In the genomic region with DNA sequence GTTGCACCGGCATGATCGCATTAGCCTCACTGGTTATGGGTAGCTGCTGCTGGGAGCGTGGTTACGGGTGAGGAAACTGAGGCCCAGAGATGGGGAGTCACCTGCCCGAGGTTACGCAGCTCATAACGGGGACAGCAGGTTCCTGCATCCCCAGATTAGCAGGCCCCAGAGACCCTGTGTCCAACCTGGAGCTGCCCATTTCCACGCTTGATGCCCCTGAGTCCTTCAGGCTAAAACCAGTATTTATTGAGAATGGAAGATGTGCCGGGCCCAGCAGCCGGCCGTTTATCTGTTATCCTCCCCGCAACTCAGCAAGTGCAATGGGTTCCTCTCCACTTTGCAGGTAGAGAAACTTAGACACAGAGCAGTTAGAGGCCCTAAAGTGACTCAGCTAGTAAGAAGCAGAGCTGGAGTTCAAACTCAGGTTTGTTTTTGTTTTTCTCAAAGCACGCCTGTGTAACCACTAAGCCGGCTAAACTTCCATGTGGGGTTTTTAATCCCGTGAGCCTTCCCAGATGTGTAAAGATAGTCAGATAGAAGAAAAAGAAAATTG, we compare ENCODE assay signal across 8 cellular contexts. TPM values are rescaled to one million over a fixed set of nuclear protein-coding genes. Genes with fewer than 3 reads are reported as not detected.
DNase-seq lines count a peak whose midpoint lies in the region; ATAC-seq and TF ChIP-seq lines count a peak whose summit lies in the region.

No MANE protein-coding gene starts in this region.

- intact Hi-C loops in activated CD8-positive, alpha-beta T cell treated with anti-CD3 and anti-CD28 coated beads for 36 hours (cut with micrococcal nuclease) = no loop called here
- intact Hi-C loops in psoas muscle (cut with DNase I) = loop anchor here in 1 of 2 donors (10.0 kb wide), 1 partner anchor 264 kb away; no protein-coding TSS in a partner anchor

- peak overlapping the region; percentile 83 for H3K4me3 Mint-ChIP-seq in activated CD8-positive, alpha-beta T cell treated with anti-CD3 and anti-CD28 coated beads for 36 hours
- peak overlapping the region; percentile 90 for H3K4me3 Mint-ChIP-seq in glutamatergic neuron (ENCODE audit: unreplicated experiment)

- H3K4me3 ChIP-seq in HUES64 (ENCODE audit: low read length) = peak overlapping the region; percentile 85
- H3K4me3 ChIP-seq in psoas muscle = peak overlapping the region; percentile 99

- TF ChIP-seq CTCF in activated CD8-positive, alpha-beta T cell treated with anti-CD3 and anti-CD28 coated beads for 36 hours (IDR thresholded peaks at IDR 0.05) = no peak
- TF ChIP-seq CTCF in glutamatergic neuron (IDR thresholded peaks at IDR 0.05; ENCODE audit: partially characterized antibody, unreplicated experiment) (no peak), psoas muscle (IDR thresholded peaks at IDR 0.05) (no peak)

- no peaks in the 10 kb centered on the region for H3K9me3 ChIP-seq in HUES64 (ENCODE audit: insufficient read depth, low read depth, low read length)
- H3K9me3 ChIP-seq in psoas muscle = no peaks in the 10 kb centered on the region

- peak overlapping the region; percentile 86 for H3K27ac Mint-ChIP-seq in activated CD8-positive, alpha-beta T cell treated with anti-CD3 and anti-CD28 coated beads for 36 hours
- H3K27ac Mint-ChIP-seq in glutamatergic neuron (ENCODE audit: unreplicated experiment) = peak overlapping the region; percentile 75

- no peaks in the 10 kb centered on the region for H3K9me3 Mint-ChIP-seq in activated CD8-positive, alpha-beta T cell treated with anti-CD3 and anti-CD28 coated beads for 36 hours
- H3K9me3 Mint-ChIP-seq in glutamatergic neuron (ENCODE audit: unreplicated experiment) = peaks cover 2% of the 10 kb centered on the region

- H3K4me1 ChIP-seq in HUES64 (ENCODE audit: insufficient read depth, low read length) = peaks cover 12% of the 10 kb centered on the region
- peaks cover 17% of the 10 kb centered on the region for H3K4me1 ChIP-seq in psoas muscle

- CTCF ChIA-PET in activated CD8-positive, alpha-beta T cell treated with anti-CD3 and anti-CD28 coated beads for 36 hours (lab: Charles Lee) = interaction anchor here (0.7 to 4.6 kb wide), 8 partner anchors 9 to 643 kb away, joined by 3 to 31 read pairs (median 10); no protein-coding TSS in a partner anchor

- H3K36me3 ChIP-seq in HUES64 (ENCODE audit: insufficient read depth, low read length) = peaks cover 26% of the 10 kb centered on the region
- no peaks in the 10 kb centered on the region for H3K36me3 ChIP-seq in psoas muscle (ENCODE audit: insufficient read depth in 1 of 2, low read depth in 1 of 2)

- WGBS in HUES64 = 3% methylated on average over 15 of the region's 15 CpGs
- WGBS in psoas muscle, 3 donors = 0 to 2% (median 0%) methylated on average over 15 of the region's 15 CpGs

- H3K4me1 Mint-ChIP-seq in activated CD8-positive, alpha-beta T cell treated with anti-CD3 and anti-CD28 coated beads for 36 hours (ENCODE audit: low read depth) = peaks cover 37% of the 10 kb centered on the region
- H3K4me1 Mint-ChIP-seq in glutamatergic neuron (ENCODE audit: low read depth, unreplicated experiment) = peaks cover 14% of the 10 kb centered on the region

- DNase-seq in Daoy (ENCODE audit: low read depth) = peak; percentile 32
- peak; percentile 34 for DNase-seq in activated CD8-positive, alpha-beta T cell treated with anti-CD3 and anti-CD28 coated beads for 36 hours
- no peak for DNase-seq in glutamatergic neuron
- DNase-seq in psoas muscle = no peak
- no peak for DNase-seq in mesenteric fat pad (ENCODE audit: low spot score)
- no peak for DNase-seq in NCI-H526 treated with DMSO at 0.1 percent for 48 hours (lab: John Stamatoyannopoulos, UW)

- H3K9ac ChIP-seq in HUES64 (ENCODE audit: low read depth, low read length) = peak overlapping the region; percentile 100

- H3K27me3 ChIP-seq in HUES64 (ENCODE audit: insufficient read depth, low read length) (no peaks in the 10 kb centered on the region), psoas muscle (ENCODE audit: insufficient read depth in 3 of 3, low read length in 2 of 3) (no peaks in the 10 kb centered on the region)

- peak overlapping the region; percentile 94 for H3K27ac ChIP-seq in HUES64 (ENCODE audit: low read depth, low read length)
- H3K27ac ChIP-seq in psoas muscle = peak overlapping the region; percentile 96

- ATAC-seq in GM21360 (IDR thresholded peaks at IDR 0.05; ENCODE audit: unreplicated experiment) = peak; percentile 11
- ATAC-seq in activated CD8-positive, alpha-beta T cell treated with anti-CD3 and anti-CD28 coated beads for 36 hours = peak; percentile 11
- peak in 3 of 4 donors; percentile 13 to 37 (median 27) for ATAC-seq in psoas muscle

- POLR2A ChIA-PET in activated CD8-positive, alpha-beta T cell treated with anti-CD3 and anti-CD28 coated beads for 36 hours (lab: Charles Lee) = interaction anchor here (0.8 to 2.3 kb wide), 2 partner anchors 10 to 14 kb away, joined by 3 to 9 read pairs; no protein-coding TSS in a partner anchor

- no peaks in the 10 kb centered on the region for H3K27me3 Mint-ChIP-seq in activated CD8-positive, alpha-beta T cell treated with anti-CD3 and anti-CD28 coated beads for 36 hours
- peaks cover 2% of the 10 kb centered on the region for H3K27me3 Mint-ChIP-seq in glutamatergic neuron (ENCODE audit: unreplicated experiment)

- H3K36me3 Mint-ChIP-seq in activated CD8-positive, alpha-beta T cell treated with anti-CD3 and anti-CD28 coated beads for 36 hours (ENCODE audit: low read depth) = peaks cover 9% of the 10 kb centered on the region
- H3K36me3 Mint-ChIP-seq in glutamatergic neuron (ENCODE audit: unreplicated experiment) = no peaks in the 10 kb centered on the region

RNA-seq across cellular contexts. Expression of gene PFDN4, which starts 0.7 kb away (rescaled TPM):
- 481 and 548 TPM in 2 replicates for total RNA-seq in Daoy (2014; rRNA removed; shearing (Covaris generic))
- 119 TPM for polyA plus RNA-seq in HUES64 (2013, experiment 1 of 2)
- polyA plus RNA-seq in HUES64 (2013, experiment 2 of 2) = 139 TPM
- 10 to 100 TPM; 31.1 to 37.4 TPM for total RNA-seq in activated CD8-positive, alpha-beta T cell treated with anti-CD3 and anti-CD28 coated beads for 36 hours
- total RNA-seq in glutamatergic neuron (ENCODE audit: unreplicated experiment) = 51.6 TPM
- total RNA-seq in psoas muscle = 10 to 100 TPM; 15.8 to 26.3 (median 18.9) TPM
- polyA plus RNA-seq in psoas muscle = 10 to 100 TPM; 45.8 to 77.5 (median 72.9) TPM
- total RNA-seq in mesenteric fat pad = 19.8 TPM

RNA-seq across cellular contexts. Expression of gene CYP24A1, which starts 34.8 kb away (rescaled TPM):
- total RNA-seq in Daoy (2014; rRNA removed; shearing (Covaris generic)) = 0.46 and 1.0 TPM in 2 replicates
- not detected for polyA plus RNA-seq in HUES64 (2013, experiment 1 of 2)
- not detected for polyA plus RNA-seq in HUES64 (2013, experiment 2 of 2)
- total RNA-seq in activated CD8-positive, alpha-beta T cell treated with anti-CD3 and anti-CD28 coated beads for 36 hours = not detected
- total RNA-seq in glutamatergic neuron (ENCODE audit: unreplicated experiment) (not detected), psoas muscle (not detected), mesenteric fat pad (not detected)
- polyA plus RNA-seq in psoas muscle = under 1 TPM in 1 of 3 donors, not detected in 2; 0.03 TPM

Comparison
In these comparisons a context has a peak if more than half of its experiments do, and no peak if none do; other contexts are left out.
1. DNase-seq: peak in Daoy (single experiment) and activated CD8-positive, alpha-beta T cell treated with anti-CD3 and anti-CD28 coated beads for 36 hours (single experiment); none in glutamatergic neuron (single experiment), psoas muscle (0 of 2), mesenteric fat pad (single experiment) and NCI-H526 treated with DMSO at 0.1 percent for 48 hours (single experiment).
2. Peak in every context shown above with its lines, with median percentiles within 50 percentile points of each other: ATAC-seq.